ENCODE assay signal across 15 cellular contexts in the genomic region with DNA sequence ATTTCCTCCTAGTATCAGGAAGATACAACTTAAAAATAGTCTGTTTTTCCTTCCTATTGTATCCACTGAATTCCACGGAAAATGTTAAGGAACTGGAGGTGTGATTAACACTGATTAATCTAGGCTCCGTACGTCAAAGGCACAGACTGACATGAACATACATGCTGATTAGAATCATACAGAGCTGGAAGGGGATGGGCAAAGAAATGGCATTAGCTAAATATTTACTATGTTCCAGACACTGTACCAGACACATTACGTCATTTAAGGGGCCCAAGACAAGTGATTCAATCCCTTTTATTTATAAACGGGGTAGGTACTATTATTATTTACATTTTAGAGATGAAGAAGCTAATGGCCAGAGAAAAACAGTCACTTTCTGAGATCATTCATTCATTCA. TPM values are rescaled to one million over a fixed set of nuclear protein-coding genes. Genes with fewer than 3 reads are reported as not detected.
DNase-seq lines count a peak whose midpoint lies in the region; ATAC-seq and TF ChIP-seq lines count a peak whose summit lies in the region.
"Had no signal": no experiment of that assay in that cellular context is flagged by ENCODE, and none has a peak within 500 bp of the region (broad histone marks: within the 10 kb centered on the region; RNA-seq: fewer than 3 reads in every experiment).

No MANE protein-coding gene starts in this region.

- peaks cover 2% of the 10 kb centered on the region for H3K27me3 Mint-ChIP-seq in T-helper 2 cell treated with Interferon-gamma antibody and Interleukin-4, amounts not matched to agents 5 μg/mL and 100 μg/mL, for 36 hours (ENCODE audit: low read depth)

- H3K9me3 ChIP-seq in left lung: no peaks in the 10 kb centered on the region
- no peaks in the 10 kb centered on the region for H3K9me3 ChIP-seq in stomach smooth muscle (ENCODE audit: control insufficient read depth in 2 of 2, low read length in 2 of 2)

- TF ChIP-seq CTCF in left lung (IDR thresholded peaks at IDR 0.05): no peak

- peaks cover 16% of the 10 kb centered on the region for H3K9me3 Mint-ChIP-seq in T-helper 2 cell treated with Interferon-gamma antibody and Interleukin-4, amounts not matched to agents 5 μg/mL and 100 μg/mL, for 36 hours

- H3K36me3 Mint-ChIP-seq in T-helper 2 cell treated with Interferon-gamma antibody and Interleukin-4, amounts not matched to agents 5 μg/mL and 100 μg/mL, for 36 hours (ENCODE audit: low read depth): peaks cover 20% of the 10 kb centered on the region

- H3K4me3 Mint-ChIP-seq in T-helper 2 cell treated with Interferon-gamma antibody and Interleukin-4, amounts not matched to agents 5 μg/mL and 100 μg/mL, for 36 hours: no peak overlapping the region

- H3K4me3 ChIP-seq in left lung (no peak overlapping the region), stomach smooth muscle (ENCODE audit: low read length in 2 of 2) (no peak overlapping the region)
- H3K4me3 ChIP-seq: lung had no signal

- H3K36me3 ChIP-seq in left lung (no peaks in the 10 kb centered on the region), stomach smooth muscle (ENCODE audit: control insufficient read depth in 2 of 2, insufficient read depth in 2 of 2, low read length in 2 of 2) (no peaks in the 10 kb centered on the region)

- intact Hi-C loops in left lung (cut with DNase I): no loop called here

- H3K27ac Mint-ChIP-seq in T-helper 2 cell treated with Interferon-gamma antibody and Interleukin-4, amounts not matched to agents 5 μg/mL and 100 μg/mL, for 36 hours: peak overlapping the region; percentile 92

- H3K4me1 ChIP-seq in left lung (peaks cover 3 to 38% of the 10 kb centered on the region in 2 donors), stomach smooth muscle (ENCODE audit: control insufficient read depth, insufficient read depth, low read length) (peaks cover 13% of the 10 kb centered on the region)
- H3K4me1 ChIP-seq: parathyroid adenoma had no signal

- no peaks in the 10 kb centered on the region for H3K27me3 ChIP-seq in left lung
- H3K27me3 ChIP-seq in stomach smooth muscle (ENCODE audit: control insufficient read depth in 1 of 2, insufficient read depth in 2 of 2, low read length in 2 of 2): no peaks in the 10 kb centered on the region
- H3K27me3 ChIP-seq: dorsolateral prefrontal cortex had no signal

- no peak for ATAC-seq in left lung
- ATAC-seq: activated CD8-positive, alpha-beta T cell treated with anti-CD3 and anti-CD28 coated beads, Interleukin-2, amount 10 ng/mL, durations not matched to agents 7 days and 5 days; activated naive CD4-positive, alpha-beta T cell treated with anti-CD3 and anti-CD28 coated beads, Interleukin-2, amount 50 U/mL, for 72 hours had no signal

- peak overlapping the region in 1 of 2 donors; percentile 78 for H3K9ac ChIP-seq in stomach smooth muscle (ENCODE audit: low read length in 2 of 2)
- H3K9ac ChIP-seq: parathyroid adenoma had no signal

- peaks cover 50% of the 10 kb centered on the region for H3K4me1 Mint-ChIP-seq in T-helper 2 cell treated with Interferon-gamma antibody and Interleukin-4, amounts not matched to agents 5 μg/mL and 100 μg/mL, for 36 hours (ENCODE audit: low read depth)

- no peak for DNase-seq in T-helper 2 cell treated with Interferon-gamma antibody and Interleukin-4, amounts not matched to agents 5 μg/mL and 100 μg/mL, for 36 hours (ENCODE audit: low spot score)
- DNase-seq in T-helper 2 cell: no peak
- peak; percentile 68 for DNase-seq in amniotic epithelial cell (ENCODE audit: low read depth)
- DNase-seq in left lung: no peak
- no peak for DNase-seq in effector CD8-positive, alpha-beta T cell (lab: John Stamatoyannopoulos, UW)
- no peak for DNase-seq in NCI-H510A (lab: John Stamatoyannopoulos, UW)
- DNase-seq in NCI-H524 (lab: John Stamatoyannopoulos, UW): no peak
- DNase-seq: 8988T; activated CD8-positive, alpha-beta T cell treated with anti-CD3 and anti-CD28 coated beads, Interleukin-2, amount 10 ng/mL, durations not matched to agents 7 days and 5 days; stimulated activated CD4-positive, alpha-beta T cell treated with anti-CD3 and anti-CD28 coated beads, Interleukin-4, amount 100 ng/mL, for 4 hours had no signal

- H3K27ac ChIP-seq in left lung (peak overlapping the region; percentile 35 to 86), stomach smooth muscle (ENCODE audit: low read length) (peak overlapping the region; percentile 92)
- H3K27ac ChIP-seq: parathyroid adenoma had no signal

RNA-seq across cellular contexts. Expression of gene TGFBR1, which starts 1.9 kb away (rescaled TPM):
- 10 to 100 TPM; 60.9 to 74.1 TPM for total RNA-seq in left lung
